18 cellular contexts compared by ENCODE assay signal in the genomic region with DNA sequence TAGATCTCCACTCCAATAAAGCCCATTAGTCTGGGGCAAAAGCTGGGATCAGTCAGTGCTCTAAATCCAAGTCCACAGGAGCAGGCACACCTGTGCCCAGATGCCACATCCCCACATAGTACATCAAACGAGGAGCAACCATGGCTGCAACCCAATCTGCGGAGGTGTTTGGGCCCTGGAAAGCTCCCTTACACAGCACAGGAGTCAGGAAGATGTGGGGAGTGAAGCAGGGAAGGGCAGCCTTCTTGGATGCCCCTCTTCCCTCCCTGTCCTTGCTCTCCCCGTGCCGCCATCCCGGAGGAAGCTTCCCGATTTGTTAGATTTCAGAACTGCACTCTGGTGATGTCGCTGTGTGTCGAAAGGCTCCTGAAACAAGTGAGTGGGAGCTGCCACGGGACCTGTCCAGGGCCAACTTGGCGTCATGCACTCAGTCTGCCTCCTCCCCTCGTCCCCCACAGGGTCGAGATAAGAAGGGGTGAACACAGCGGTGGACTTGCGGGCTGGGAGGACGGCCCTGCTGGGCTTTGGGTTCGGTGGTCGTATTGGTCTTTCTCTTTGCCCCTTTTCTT.
DNase-seq lines count a peak whose midpoint lies in the region; ATAC-seq, FAIRE-seq and TF ChIP-seq lines count a peak whose summit lies in the region.
"Had no signal": no experiment of that assay in that cellular context is flagged by ENCODE, and none has a peak within 500 bp of the region (broad histone marks: within the 10 kb centered on the region; RNA-seq: fewer than 3 reads in every experiment).

No MANE protein-coding gene starts in this region.

- no peak for ATAC-seq in HG03342 (IDR thresholded peaks at IDR 0.05; ENCODE audit: unreplicated experiment)

- H3K27ac Mint-ChIP-seq in nephron progenitor cell: peak overlapping the region; percentile 55
- H3K27ac Mint-ChIP-seq: HFFc6 had no signal

- no peaks in the 10 kb centered on the region for H3K9me3 Mint-ChIP-seq in nephron progenitor cell
- H3K9me3 Mint-ChIP-seq: HFFc6 had no signal

- H3K36me3 Mint-ChIP-seq in nephron progenitor cell (ENCODE audit: low read depth): no peaks in the 10 kb centered on the region

- no peak overlapping the region for H3K4me3 Mint-ChIP-seq in nephron progenitor cell
- H3K4me3 Mint-ChIP-seq: HFFc6 had no signal

- intact Hi-C loops in cardiac septum (cut with DNase I): no loop called here

- H3K4me1 Mint-ChIP-seq in nephron progenitor cell: no peaks in the 10 kb centered on the region

- H3K27me3 Mint-ChIP-seq in nephron progenitor cell (ENCODE audit: low read depth, poor library complexity): peaks cover 12% of the 10 kb centered on the region

- TF ChIP-seq CTCF in nephron progenitor cell (IDR thresholded peaks at IDR 0.05): no peak

- peak; percentile 34 for DNase-seq in ecto neural progenitor cell (ENCODE audit: low spot score)
- DNase-seq in cardiac septum (ENCODE audit: low spot score): peak; percentile 74
- DNase-seq in nephron progenitor cell: no peak
- no peak for DNase-seq in urothelium cell line (ENCODE audit: low spot score)
- DNase-seq in EL: no peak
- no peak for DNase-seq in cerebellar cortex (ENCODE audit: low spot score)
- DNase-seq: COR-L47, DMS153, HFFc6, KG1, NCI-H1436, NCI-H2029 treated with DMSO at 0.1 percent for 48 hours, NCI-H2171 treated with DMSO at 0.1 percent for 48 hours, NCI-H748 treated with DMSO at 0.1 percent for 48 hours, OCI-M1, RPMI8226 had no signal

- peak; percentile 81 for FAIRE-seq in urothelium cell line (lab: Jason Lieb, UNC)
- FAIRE-seq: HepG2 had no signal

Comparison
In these comparisons a context has a peak if more than half of its experiments do, and no peak if none do; other contexts are left out.
1. DNase-seq: peak in ecto neural progenitor cell (single experiment) and cardiac septum (single experiment); none in nephron progenitor cell (single experiment), urothelium cell line (single experiment), EL (single experiment) and cerebellar cortex (single experiment).